In genomic region chr19:51431124-51431523, GRCh38 we compare ENCODE assay signal across 1 cellular context.
A peak's percentile ranks its signal among the peaks of the same experiment; 100 is the strongest.
TF ChIP-seq lines count a peak whose summit lies in the region.

No MANE protein-coding gene starts in this region.

TF ChIP-seq in IMR-90, 13 proteins besides CTCF, POLR2A, EP300 and RAD21:
- TF ChIP-seq CEBPB (IDR thresholded peaks at IDR 0.05; ENCODE audit: low read depth, low read length) = 0 out of 2 replicates have a peak, but pooled peaks have one; percentile 12
- TF ChIP-seq SMC3 (IDR thresholded peaks at IDR 0.05; ENCODE audit: low read depth, low read length) = no peak
